Comparison of ENCODE assay signal across 17 cellular contexts in genomic region chr14:100982764-100983163, GRCh38.
DNase-seq lines count a peak whose midpoint lies in the region; ATAC-seq, FAIRE-seq and TF ChIP-seq lines count a peak whose summit lies in the region.
"Had no signal": no experiment of that assay in that cellular context is flagged by ENCODE, and none has a peak within 500 bp of the region (broad histone marks: within the 10 kb centered on the region; RNA-seq: fewer than 3 reads in every experiment).

No MANE protein-coding gene starts in this region.

- H3K27ac ChIP-seq in K562 (ENCODE audit: extremely low read depth, low read depth, low read length), result no peak overlapping the region

- no peak overlapping the region for H3K9ac ChIP-seq in K562 (ENCODE audit: insufficient read depth in 1 of 2, low read depth in 2 of 2, low read length in 2 of 2)

- H3K27ac Mint-ChIP-seq in activated T-helper 17 cell treated with anti-CD3 and anti-CD28 coated beads, Interleukin-2, amount 50 U/mL, for 72 hours, result no peak overlapping the region
- H3K27ac Mint-ChIP-seq: CD8-positive, alpha-beta T cell had no signal

- no peak overlapping the region for H3K4me3 ChIP-seq in K562

- intact Hi-C loops in K562 (cut with micrococcal nuclease), result no loop called here

- no peak overlapping the region for H2AFZ ChIP-seq in K562 (ENCODE audit: low read depth, low read length)

- no peaks in the 10 kb centered on the region for H3K9me1 ChIP-seq in K562 (ENCODE audit: control insufficient read depth, insufficient read depth, low read length)

- BruUV-seq in K562 (replicated peaks; lab: Mats Ljungman, UMichigan), result no TSS peak

- H3K4me1 Mint-ChIP-seq in activated T-helper 17 cell treated with anti-CD3 and anti-CD28 coated beads, Interleukin-2, amount 50 U/mL, for 72 hours, result no peaks in the 10 kb centered on the region

- H3K79me2 ChIP-seq in K562 (ENCODE audit: control insufficient read depth, insufficient read depth, low read length), result no peaks in the 10 kb centered on the region

- no peak overlapping the region for H3K4me2 ChIP-seq in K562 (ENCODE audit: insufficient read depth, low read length)

- no peaks in the 10 kb centered on the region for H4K20me1 ChIP-seq in K562 (replicated peaks; ENCODE audit: control insufficient read depth, insufficient read depth, low read length)

- no peak for TF ChIP-seq CTCF in K562 (IDR thresholded peaks at IDR 0.05 in 2 of 3, conservative IDR thresholded peaks at IDR 0.05 in 1 of 3; ENCODE audit: insufficient read depth in 2 of 3, low read depth in 1 of 3, low read length in 3 of 3)

- CTCF ChIA-PET in K562 (lab: Yijun Ruan, JAX; ENCODE audit: low intra/inter-chr PET ratio), result no interaction called here

- H3K9me3 ChIP-seq in K562 (replicated peaks; ENCODE audit: control insufficient read depth, insufficient read depth, low read depth, low read length), result no peaks in the 10 kb centered on the region

- no peaks in the 10 kb centered on the region for H3K36me3 Mint-ChIP-seq in activated T-helper 17 cell treated with anti-CD3 and anti-CD28 coated beads, Interleukin-2, amount 50 U/mL, for 72 hours (ENCODE audit: low read depth)
- H3K36me3 Mint-ChIP-seq: CD8-positive, alpha-beta T cell had no signal

- DNase-seq in EL (peak; percentile 47), M059J (ENCODE audit: low read depth) (peak; percentile 46), K562 (ENCODE audit: extremely low read depth in 1 of 4, low spot score in 3 of 4) (no peak), iris pigment epithelial cell (ENCODE audit: low read depth) (peak; percentile 47), NCI-H2107 treated with DMSO at 0.1 percent for 48 hours (lab: John Stamatoyannopoulos, UW; ENCODE audit: unreplicated experiment) (no peak), NCI-H748 treated with DMSO at 0.1 percent for 48 hours (lab: John Stamatoyannopoulos, UW) (no peak)
- DNase-seq: CD8-positive, alpha-beta T cell; DND-41; H7; NCI-H1048; NCI-H1694; NCI-H2107; NCI-H446 treated with DMSO at 0.1 percent for 48 hours; NCI-H774 had no signal

- TF ChIP-seq POLR2A in K562 (conservative IDR thresholded peaks at IDR 0.05), result no peak

- H3K9me3 Mint-ChIP-seq in activated T-helper 17 cell treated with anti-CD3 and anti-CD28 coated beads, Interleukin-2, amount 50 U/mL, for 72 hours, result no peaks in the 10 kb centered on the region
- H3K9me3 Mint-ChIP-seq: CD8-positive, alpha-beta T cell had no signal

- 3% methylated on average over 6 of the region's 6 CpGs for WGBS in K562 (ENCODE audit: insufficient coverage, low coverage, missing lambda C conversion rate)

- POLR2A ChIA-PET in K562 (lab: Yijun Ruan, JAX), result no interaction called here

- H3K36me3 ChIP-seq in K562 (ENCODE audit: control insufficient read depth, insufficient read depth, low read length), result no peaks in the 10 kb centered on the region

- in situ Hi-C loops in K562 (cut with MboI), result no loop called here

- ATAC-seq in K562 (no peak), GM18511 (IDR thresholded peaks at IDR 0.05; ENCODE audit: unreplicated experiment) (no peak)
- ATAC-seq in activated T-helper 17 cell treated with anti-CD3 and anti-CD28 coated beads, Interleukin-2, amount 50 U/mL, for 72 hours (replicated peaks), result no peak
- ATAC-seq: CD8-positive, alpha-beta T cell; Panc1 had no signal

- TF ChIP-seq EP300 in K562 (IDR thresholded peaks at IDR 0.05; ENCODE audit: low read length), result no peak

- no peak for FAIRE-seq in K562 (lab: Jason Lieb, UNC)

- H3K4me1 ChIP-seq in K562 (replicated peaks in 1 of 2; ENCODE audit: control insufficient read depth in 2 of 2, insufficient read depth in 2 of 2, low read length in 2 of 2), result no peaks in the 10 kb centered on the region

- TF ChIP-seq RAD21 in K562 (CRISPR knock-in tag; conservative IDR thresholded peaks at IDR 0.05 in 1 of 2, IDR thresholded peaks at IDR 0.05 in 1 of 2), result no peak

- H3K27me3 ChIP-seq in K562 (ENCODE audit: control insufficient read depth in 2 of 2, insufficient read depth in 2 of 2, low read length in 2 of 2), result no peaks in the 10 kb centered on the region

- H3K27me3 Mint-ChIP-seq in activated T-helper 17 cell treated with anti-CD3 and anti-CD28 coated beads, Interleukin-2, amount 50 U/mL, for 72 hours, result peaks cover 25% of the 10 kb centered on the region

- H3K4me3 Mint-ChIP-seq in activated T-helper 17 cell treated with anti-CD3 and anti-CD28 coated beads, Interleukin-2, amount 50 U/mL, for 72 hours, result no peak overlapping the region
- H3K4me3 Mint-ChIP-seq: CD8-positive, alpha-beta T cell had no signal

TF ChIP-seq in K562, 482 proteins besides CTCF, POLR2A, EP300 and RAD21:
- TF ChIP-seq U2AF2 (optimal IDR thresholded peaks at IDR 0.05; ENCODE audit: low read depth, low read length) (no peak), FOSL1 (tag; conservative IDR thresholded peaks at IDR 0.05) (peak; percentile 62)

Comparison
In these comparisons a context has a peak if more than half of its experiments do, and no peak if none do; other contexts are left out.
1. DNase-seq: peak in EL (single experiment), M059J (single experiment) and iris pigment epithelial cell (single experiment); none in K562 (0 of 4), NCI-H2107 treated with DMSO at 0.1 percent for 48 hours (single experiment) and NCI-H748 treated with DMSO at 0.1 percent for 48 hours (single experiment).